ENCODE assay signal across 17 cellular contexts in the genomic region with DNA sequence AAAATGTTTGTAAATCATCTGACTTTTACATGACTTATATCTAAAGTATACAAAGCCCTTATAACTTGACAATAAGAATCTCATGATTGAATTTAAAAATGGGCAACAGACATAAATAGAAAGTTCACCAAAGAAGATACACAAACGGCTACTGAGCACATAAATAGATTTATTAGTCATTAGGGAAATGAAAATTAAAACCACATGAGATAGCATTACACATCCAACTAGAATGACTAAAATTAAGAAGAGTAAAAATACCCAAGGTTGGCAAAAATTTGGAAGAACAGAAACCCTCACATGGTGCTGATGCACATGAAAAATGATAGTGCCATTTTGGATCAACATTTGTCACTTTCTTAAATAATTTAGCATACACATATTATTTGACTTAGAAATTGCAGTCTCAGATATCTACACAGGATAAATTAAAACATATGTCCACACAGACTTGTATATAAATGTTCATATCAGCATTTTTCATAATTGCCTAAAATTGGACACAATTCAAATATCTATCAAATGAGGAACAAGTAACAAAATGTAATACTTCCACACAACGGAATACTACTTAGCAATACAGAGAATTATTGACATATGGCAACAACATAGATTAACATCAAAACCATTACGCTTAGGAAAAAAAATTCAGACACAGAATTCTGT.
A peak's percentile ranks its signal among the peaks of the same experiment; 100 is the strongest.
DNase-seq lines count a peak whose midpoint lies in the region; ATAC-seq and TF ChIP-seq lines count a peak whose summit lies in the region.
"Had no signal": no experiment of that assay in that cellular context is flagged by ENCODE, and none has a peak within 500 bp of the region (broad histone marks: within the 10 kb centered on the region; RNA-seq: fewer than 3 reads in every experiment).

No MANE protein-coding gene starts in this region.

- peaks cover 4 to 27% of the 10 kb centered on the region in 2 donors for H3K27me3 Mint-ChIP-seq in natural killer cell treated with Interleukin-12 subunit alpha and Interleukin-12 subunit beta and Interleukin-15 and Interleukin-18, amount 100 ng/mL, for 72 hours
- H3K27me3 Mint-ChIP-seq: activated naive CD4-positive, alpha-beta T cell treated with anti-CD3 and anti-CD28 coated beads, Interleukin-2, amount 10 ng/mL, durations not matched to agents 7 days and 5 days; progenitor cell of endocrine pancreas had no signal

- no peak overlapping the region for H3K27ac ChIP-seq in IMR-90 (ENCODE audit: insufficient read depth, low read length)
- no peak overlapping the region for H3K27ac ChIP-seq in left ventricle myocardium inferior (replicated peaks)
- H3K27ac ChIP-seq: WERI-Rb-1 had no signal

- no peak overlapping the region for H4K8ac ChIP-seq in IMR-90 (ENCODE audit: low read depth in 2 of 2, low read length in 2 of 2)

- WGBS in IMR-90 (ENCODE audit: extremely low coverage in 2 of 2, insufficient read length in 1 of 2), 2 experiments = no CpG with 5 or more reads among the region's 3 CpGs

- H3K56ac ChIP-seq in IMR-90 (ENCODE audit: extremely low read depth, insufficient read depth, low read length) = no peak overlapping the region

- H3K4me3 Mint-ChIP-seq in natural killer cell treated with Interleukin-12 subunit alpha and Interleukin-12 subunit beta and Interleukin-15 and Interleukin-18, amount 100 ng/mL, for 72 hours = no peak overlapping the region
- H3K4me3 Mint-ChIP-seq: activated CD8-positive, alpha-beta memory T cell treated with anti-CD3 and anti-CD28 coated beads, Interleukin-2, amount 10 ng/mL, durations not matched to agents 7 days and 5 days; activated naive CD4-positive, alpha-beta T cell treated with anti-CD3 and anti-CD28 coated beads, Interleukin-2, amount 10 ng/mL, durations not matched to agents 7 days and 5 days had no signal

- H3K9me3 Mint-ChIP-seq in natural killer cell treated with Interleukin-12 subunit alpha and Interleukin-12 subunit beta and Interleukin-15 and Interleukin-18, amount 100 ng/mL, for 72 hours = no peaks in the 10 kb centered on the region

- no peaks in the 10 kb centered on the region for H4K20me1 ChIP-seq in IMR-90 (ENCODE audit: insufficient read depth, low read length)

- no peak overlapping the region for H2BK120ac ChIP-seq in IMR-90 (ENCODE audit: low read depth, low read length)

- H2BK20ac ChIP-seq in IMR-90 (ENCODE audit: low read depth, low read length) = no peak overlapping the region

- POLR2A ChIA-PET in IMR-90 (lab: Charles Lee; ENCODE audit: unreplicated experiment) = no interaction called here

- no peak overlapping the region for H2BK15ac ChIP-seq in IMR-90 (ENCODE audit: low read depth, low read length)

- no peak overlapping the region for H3K18ac ChIP-seq in IMR-90 (ENCODE audit: low read depth, low read length)

- in situ Hi-C loops in IMR-90 (cut with MboI; ENCODE audit: low sequenced_read_pairs) = no loop called here

- no peak overlapping the region for H2AFZ ChIP-seq in IMR-90 (replicated peaks; ENCODE audit: low read length, poor library complexity)

- dilution Hi-C loops in IMR-90 (cut with HindIII; ENCODE audit: low sequenced_read_pairs, unreplicated experiment) = no loop called here

- no peak overlapping the region for H2AK9ac ChIP-seq in IMR-90 (replicated peaks; ENCODE audit: low read depth, low read length, poor library complexity)

- H4K91ac ChIP-seq in IMR-90 (ENCODE audit: insufficient read depth, low read depth, low read length) = no peak overlapping the region

- H3K79me1 ChIP-seq in IMR-90 (ENCODE audit: low read depth in 1 of 2, low read length in 2 of 2) = no peaks in the 10 kb centered on the region

- no peak overlapping the region for H2AK5ac ChIP-seq in IMR-90 (ENCODE audit: low read depth, low read length)

- H3K4me3 ChIP-seq in IMR-90 (ENCODE audit: insufficient read depth, low read depth, low read length) = no peak overlapping the region
- no peak overlapping the region for H3K4me3 ChIP-seq in fibroblast of the aortic adventitia (ENCODE audit: low read depth, low read length)
- no peak overlapping the region for H3K4me3 ChIP-seq in left ventricle myocardium inferior

- H3K4me1 ChIP-seq in IMR-90 (ENCODE audit: control insufficient read depth, insufficient read depth, low read length) = peaks cover 5% of the 10 kb centered on the region; the same call in 1 of the 2 replicates
- no peaks in the 10 kb centered on the region for H3K4me1 ChIP-seq in left ventricle myocardium inferior

- no peak overlapping the region for H3K4ac ChIP-seq in IMR-90 (ENCODE audit: low read depth, low read length)

- DNase-seq in EH (ENCODE audit: low read depth) (peak; percentile 84), IMR-90 (peak; percentile 66), fibroblast of the aortic adventitia (ENCODE audit: low read depth) (peak; percentile 39), NCI-H510A treated with DMSO at 0.1 percent for 48 hours (lab: John Stamatoyannopoulos, UW) (no peak), left ventricle myocardium inferior (no peak), cerebellum (ENCODE audit: low spot score) (no peak)
- no peak for DNase-seq in natural killer cell treated with Interleukin-12 subunit alpha and Interleukin-12 subunit beta and Interleukin-15 and Interleukin-18, amount 100 ng/mL, for 72 hours (ENCODE audit: low spot score)
- DNase-seq: activated CD8-positive, alpha-beta memory T cell treated with anti-CD3 and anti-CD28 coated beads, Interleukin-2, amount 10 ng/mL, durations not matched to agents 7 days and 5 days; activated naive CD4-positive, alpha-beta T cell treated with anti-CD3 and anti-CD28 coated beads, Interleukin-2, amount 10 ng/mL, durations not matched to agents 7 days and 5 days; effector memory CD4-positive, alpha-beta T cell; GOT3; islet precursor cell; NCI-H1092 treated with DMSO at 0.1 percent for 48 hours; trophoblast cell; WERI-Rb-1 had no signal

- intact Hi-C loops in IMR-90 (cut with micrococcal nuclease) = no loop called here
- intact Hi-C loops in left ventricle myocardium inferior (cut with micrococcal nuclease) = no loop called here

- peak overlapping the region; percentile 46 for H2BK5ac ChIP-seq in IMR-90 (ENCODE audit: low read depth, low read length, poor library complexity, severe bottlenecking)

- TF ChIP-seq RAD21 in IMR-90 (IDR thresholded peaks at IDR 0.05; ENCODE audit: low read length) = no peak

- H3K27ac Mint-ChIP-seq in natural killer cell treated with Interleukin-12 subunit alpha and Interleukin-12 subunit beta and Interleukin-15 and Interleukin-18, amount 100 ng/mL, for 72 hours = no peak overlapping the region
- H3K27ac Mint-ChIP-seq: activated CD8-positive, alpha-beta memory T cell treated with anti-CD3 and anti-CD28 coated beads, Interleukin-2, amount 10 ng/mL, durations not matched to agents 7 days and 5 days; activated naive CD4-positive, alpha-beta T cell treated with anti-CD3 and anti-CD28 coated beads, Interleukin-2, amount 10 ng/mL, durations not matched to agents 7 days and 5 days; progenitor cell of endocrine pancreas had no signal

- no peaks in the 10 kb centered on the region for H3K4me1 Mint-ChIP-seq in natural killer cell treated with Interleukin-12 subunit alpha and Interleukin-12 subunit beta and Interleukin-15 and Interleukin-18, amount 100 ng/mL, for 72 hours (ENCODE audit: low read depth in 2 of 2)
- H3K4me1 Mint-ChIP-seq: activated CD8-positive, alpha-beta memory T cell treated with anti-CD3 and anti-CD28 coated beads, Interleukin-2, amount 10 ng/mL, durations not matched to agents 7 days and 5 days; activated naive CD4-positive, alpha-beta T cell treated with anti-CD3 and anti-CD28 coated beads, Interleukin-2, amount 10 ng/mL, durations not matched to agents 7 days and 5 days had no signal

- H3K36me3 ChIP-seq in IMR-90 (ENCODE audit: control insufficient read depth, insufficient read depth, low read length) (no peaks in the 10 kb centered on the region), left ventricle myocardium inferior (no peaks in the 10 kb centered on the region)
- H3K36me3 ChIP-seq: WERI-Rb-1 had no signal

- 0 out of 2 replicates have a peak, but pooled peaks cover 3% of the 10 kb centered on the region for H3K9me3 ChIP-seq in IMR-90 (ENCODE audit: control insufficient read depth, insufficient read depth, low read length)
- H3K9me3 ChIP-seq in left ventricle myocardium inferior (replicated peaks) = peaks cover 7% of the 10 kb centered on the region

- ATAC-seq in GM21717 (IDR thresholded peaks at IDR 0.05; ENCODE audit: unreplicated experiment) = peak; percentile 76
- ATAC-seq in IMR-90 (ENCODE audit: low read depth) = peak; percentile 17; the same call in 1 of the 2 replicates
- ATAC-seq in natural killer cell treated with Interleukin-12 subunit alpha and Interleukin-12 subunit beta and Interleukin-15 and Interleukin-18, amount 100 ng/mL, for 72 hours = no peak
- ATAC-seq: activated CD8-positive, alpha-beta memory T cell treated with anti-CD3 and anti-CD28 coated beads, Interleukin-2, amount 10 ng/mL, durations not matched to agents 7 days and 5 days had no signal

- TF ChIP-seq POLR2A in IMR-90 (IDR thresholded peaks at IDR 0.05; ENCODE audit: low read depth, low read length) = no peak

- H3K27me3 ChIP-seq in IMR-90 (ENCODE audit: control insufficient read depth, insufficient read depth, low read length) (no peaks in the 10 kb centered on the region), left ventricle myocardium inferior (ENCODE audit: low read depth) (no peaks in the 10 kb centered on the region)

- no peak overlapping the region for H4K5ac ChIP-seq in IMR-90 (ENCODE audit: low read depth, low read length)

- H3K14ac ChIP-seq in IMR-90 (replicated peaks; ENCODE audit: low read depth, low read length) = no peak overlapping the region

- no TSS peak for BruUV-seq in IMR-90 (replicated peaks; lab: Mats Ljungman, UMichigan)

- CTCF ChIA-PET in IMR-90 (lab: Yijun Ruan, JAX) = no interaction called here

- H3K36me3 Mint-ChIP-seq in natural killer cell treated with Interleukin-12 subunit alpha and Interleukin-12 subunit beta and Interleukin-15 and Interleukin-18, amount 100 ng/mL, for 72 hours = no peaks in the 10 kb centered on the region
- H3K36me3 Mint-ChIP-seq: activated CD8-positive, alpha-beta memory T cell treated with anti-CD3 and anti-CD28 coated beads, Interleukin-2, amount 10 ng/mL, durations not matched to agents 7 days and 5 days; activated naive CD4-positive, alpha-beta T cell treated with anti-CD3 and anti-CD28 coated beads, Interleukin-2, amount 10 ng/mL, durations not matched to agents 7 days and 5 days had no signal

- peaks cover 3% of the 10 kb centered on the region; the same call in 1 of the 2 replicates for H3K9me1 ChIP-seq in IMR-90 (ENCODE audit: insufficient read depth, low read length)

- no peak for TF ChIP-seq CTCF in IMR-90 (conservative IDR thresholded peaks at IDR 0.05; ENCODE audit: low read depth, low read length)
- TF ChIP-seq CTCF in fibroblast of the aortic adventitia (IDR thresholded peaks at IDR 0.05; ENCODE audit: insufficient read depth, low read length) = no peak
- no peak for TF ChIP-seq CTCF in left ventricle myocardium inferior (IDR thresholded peaks at IDR 0.05; ENCODE audit: borderline replicate concordance)

- H3K9ac ChIP-seq in IMR-90 (ENCODE audit: low read depth, low read length) = no peak overlapping the region

- H3K23ac ChIP-seq in IMR-90 (ENCODE audit: low read depth, low read length) = no peak overlapping the region

- H3K4me2 ChIP-seq in IMR-90 (ENCODE audit: low read depth, low read length) = no peak overlapping the region

TF ChIP-seq in IMR-90, 13 proteins besides CTCF, POLR2A, EP300 and RAD21:
- TF ChIP-seq MAFK (IDR thresholded peaks at IDR 0.05; ENCODE audit: low read depth, low read length) = peak; percentile 59; the same call in 1 of the 2 replicates
- TF ChIP-seq BHLHE40 (IDR thresholded peaks at IDR 0.05; ENCODE audit: low read depth, low read length) = no peak
TF ChIP-seq in IMR-90: peak in this region for 1.

Comparison
In these comparisons a context has a peak if more than half of its experiments do, and no peak if none do; other contexts are left out.
1. DNase-seq: peak in EH (single experiment), IMR-90 (single experiment) and fibroblast of the aortic adventitia (single experiment); none in NCI-H510A treated with DMSO at 0.1 percent for 48 hours (single experiment), left ventricle myocardium inferior (single experiment), natural killer cell treated with Interleukin-12 subunit alpha and Interleukin-12 subunit beta and Interleukin-15 and Interleukin-18, amount 100 ng/mL, for 72 hours (single experiment) and cerebellum (single experiment).
2. ATAC-seq: peak in GM21717 (single experiment) and IMR-90 (single experiment); none in natural killer cell treated with Interleukin-12 subunit alpha and Interleukin-12 subunit beta and Interleukin-15 and Interleukin-18, amount 100 ng/mL, for 72 hours (0 of 2).